In genomic region chr6:157823001-157823522, GRCh38 we compare ENCODE assay signal across 8 cellular contexts. TPM values are rescaled to one million over a fixed set of nuclear protein-coding genes. Genes with fewer than 3 reads are reported as not detected.
A peak's percentile ranks its signal among the peaks of the same experiment; 100 is the strongest.
DNase-seq lines count a peak whose midpoint lies in the region; ATAC-seq and TF ChIP-seq lines count a peak whose summit lies in the region.

Gene SNX9, plus strand, starts transcription at chr6:157823246. Its CDS starts 189 bp downstream, at chr6:157823435.

- H2AFZ ChIP-seq in neuronal stem cell (ENCODE audit: low read length) = peak within 1 kb of the TSS; percentile 94

- TF ChIP-seq POLR2A in gastroesophageal sphincter (IDR thresholded peaks at IDR 0.05) (peak; percentile 84 to 92), thyroid gland (IDR thresholded peaks at IDR 0.05) (peak in 1 of 2 donors; percentile 86)

- H4K91ac ChIP-seq in neuronal stem cell (ENCODE audit: low read depth, low read length, poor library complexity) = no peak within 1 kb of the TSS

- H2BK5ac ChIP-seq in neuronal stem cell (ENCODE audit: low read length) = no peak within 1 kb of the TSS

- peak within 1 kb of the TSS; percentile 97 for H3K9ac ChIP-seq in neuronal stem cell (ENCODE audit: low read depth, low read length, poor library complexity)

- no peak for TF ChIP-seq CTCF in Caco-2 (IDR thresholded peaks at IDR 0.05; ENCODE audit: insufficient read depth in 1 of 2, low read depth in 1 of 2, low read length in 1 of 2, severe bottlenecking in 1 of 2, unreplicated experiment in 1 of 2)
- no peak for TF ChIP-seq CTCF in HL-60 (IDR thresholded peaks at IDR 0.05; ENCODE audit: insufficient read depth, low read length)
- TF ChIP-seq CTCF in gastroesophageal sphincter (IDR thresholded peaks at IDR 0.05) = peak in 2 of 4 experiments; percentile 60 to 69
- TF ChIP-seq CTCF in thyroid gland (IDR thresholded peaks at IDR 0.05) = peak in 3 of 6 experiments; percentile 8 to 36 (median 13)

- peak within 1 kb of the TSS; percentile 93 for H3K27ac Mint-ChIP-seq in Caco-2 (ENCODE audit: unreplicated experiment)
- H3K27ac Mint-ChIP-seq in activated naive CD4-positive, alpha-beta T cell treated with anti-CD3 and anti-CD28 coated beads for 36 hours = peak within 1 kb of the TSS; percentile 96

- H3K36me3 Mint-ChIP-seq in Caco-2 (ENCODE audit: insufficient read depth, unreplicated experiment) = peaks cover 8% of the 10 kb centered on the region
- peaks cover 20% of the 10 kb centered on the region for H3K36me3 Mint-ChIP-seq in activated naive CD4-positive, alpha-beta T cell treated with anti-CD3 and anti-CD28 coated beads for 36 hours (ENCODE audit: low read depth)

- peak; percentile 42 for ATAC-seq in GM19468 (IDR thresholded peaks at IDR 0.05; ENCODE audit: extremely low read depth, unreplicated experiment)
- peak; percentile 95 for ATAC-seq in gastroesophageal sphincter

- CTCF ChIA-PET in Caco-2 (lab: Charles Lee) = no interaction called here
- CTCF ChIA-PET in activated naive CD4-positive, alpha-beta T cell treated with anti-CD3 and anti-CD28 coated beads for 36 hours (lab: Charles Lee) = no interaction called here

- no peaks in the 10 kb centered on the region for H3K9me3 Mint-ChIP-seq in Caco-2 (ENCODE audit: unreplicated experiment)
- H3K9me3 Mint-ChIP-seq in activated naive CD4-positive, alpha-beta T cell treated with anti-CD3 and anti-CD28 coated beads for 36 hours = no peaks in the 10 kb centered on the region

- H3K27ac ChIP-seq in HL-60 (replicated peaks) (peak within 1 kb of the TSS; percentile 62; the same call in 1 of the 2 replicates), SJCRH30 (peak within 1 kb of the TSS; percentile 18), gastroesophageal sphincter (peak within 1 kb of the TSS; percentile 86 to 99 (median 96)), neuronal stem cell (replicated peaks; ENCODE audit: low read length) (peak within 1 kb of the TSS; percentile 65), thyroid gland (peak within 1 kb of the TSS; percentile 95 to 98 (median 97))

- no peaks in the 10 kb centered on the region; the same call in 1 of the 2 replicates for H3K9me3 ChIP-seq in Caco-2
- H3K9me3 ChIP-seq in SJCRH30 (replicated peaks) = no peaks in the 10 kb centered on the region
- no peaks in the 10 kb centered on the region for H3K9me3 ChIP-seq in gastroesophageal sphincter
- H3K9me3 ChIP-seq in neuronal stem cell (replicated peaks in 1 of 2; ENCODE audit: control insufficient read depth in 2 of 2, insufficient read depth in 1 of 2, low read depth in 1 of 2, low read length in 2 of 2) = no peaks in the 10 kb centered on the region
- H3K9me3 ChIP-seq in thyroid gland = no peaks in the 10 kb centered on the region

- no peak for TF ChIP-seq EP300 in gastroesophageal sphincter (IDR thresholded peaks at IDR 0.05)

- peaks cover 9% of the 10 kb centered on the region for H3K4me1 Mint-ChIP-seq in Caco-2 (ENCODE audit: low read depth, unreplicated experiment)
- peaks cover 44% of the 10 kb centered on the region for H3K4me1 Mint-ChIP-seq in activated naive CD4-positive, alpha-beta T cell treated with anti-CD3 and anti-CD28 coated beads for 36 hours (ENCODE audit: low read depth)

- peak within 1 kb of the TSS; percentile 0 for H4K8ac ChIP-seq in neuronal stem cell (ENCODE audit: low read depth, low read length)

- H3K14ac ChIP-seq in neuronal stem cell (ENCODE audit: low read length) = peak within 1 kb of the TSS; percentile 78

- no peak within 1 kb of the TSS for H2BK12ac ChIP-seq in neuronal stem cell (ENCODE audit: low read length)

- intact Hi-C loops in Caco-2 (cut with micrococcal nuclease; ENCODE audit: unreplicated experiment) (no loop called here), thyroid gland (cut with DNase I) (no loop called here)
- intact Hi-C loops in activated naive CD4-positive, alpha-beta T cell treated with anti-CD3 and anti-CD28 coated beads for 36 hours (cut with micrococcal nuclease) = no loop called here

- DNase-seq in Caco-2 (peak; percentile 68 to 82), HL-60 (ENCODE audit: low read depth in 1 of 2, low spot score in 1 of 2) (peak; percentile 47 to 72), SJCRH30 (peak; percentile 77 to 79), neuronal stem cell (ENCODE audit: low spot score) (peak; percentile 68), thyroid gland (peak; percentile 77 to 80)
- DNase-seq in activated naive CD4-positive, alpha-beta T cell treated with anti-CD3 and anti-CD28 coated beads for 36 hours = peak; percentile 72

- no peak within 1 kb of the TSS for H3K4ac ChIP-seq in neuronal stem cell (ENCODE audit: low read length)

- H2BK15ac ChIP-seq in neuronal stem cell (ENCODE audit: low read length) = peak within 1 kb of the TSS; percentile 79

- H3K4me1 ChIP-seq in Caco-2 (peaks cover 22% of the 10 kb centered on the region), SJCRH30 (no peaks in the 10 kb centered on the region; the same call in 1 of the 2 replicates), gastroesophageal sphincter (peaks cover 0 to 35% (median 11%) of the 10 kb centered on the region in 3 donors), neuronal stem cell (ENCODE audit: control insufficient read depth in 2 of 2, insufficient read depth in 1 of 2, low read depth in 1 of 2, low read length in 2 of 2) (peaks cover 0 to 1% of the 10 kb centered on the region in 2 donors), thyroid gland (peaks cover 11 to 12% of the 10 kb centered on the region in 2 donors)

- H3K36me3 ChIP-seq in Caco-2 (ENCODE audit: control insufficient read depth, insufficient read depth, low read length) = no peaks in the 10 kb centered on the region
- no peaks in the 10 kb centered on the region for H3K36me3 ChIP-seq in SJCRH30
- no peaks in the 10 kb centered on the region for H3K36me3 ChIP-seq in gastroesophageal sphincter
- no peaks in the 10 kb centered on the region for H3K36me3 ChIP-seq in neuronal stem cell (replicated peaks in 1 of 2; ENCODE audit: control insufficient read depth in 2 of 2, insufficient read depth in 2 of 2, low read length in 2 of 2)
- no peaks in the 10 kb centered on the region for H3K36me3 ChIP-seq in thyroid gland

- H2AK5ac ChIP-seq in neuronal stem cell (ENCODE audit: low read depth, low read length) = peak within 1 kb of the TSS; percentile 65

- H3K27me3 ChIP-seq in Caco-2 (replicated peaks; ENCODE audit: control insufficient read depth, insufficient read depth, low read length) (no peaks in the 10 kb centered on the region), HL-60 (ENCODE audit: insufficient read depth, poor library complexity, severe bottlenecking) (peaks cover 2% of the 10 kb centered on the region), SJCRH30 (no peaks in the 10 kb centered on the region), gastroesophageal sphincter (no peaks in the 10 kb centered on the region), neuronal stem cell (ENCODE audit: control insufficient read depth in 3 of 3, insufficient read depth in 3 of 3, low read depth in 1 of 3, low read length in 3 of 3) (peaks cover 0 to 11% (median 2%) of the 10 kb centered on the region in 3 experiments), thyroid gland (no peaks in the 10 kb centered on the region)

- H3K18ac ChIP-seq in neuronal stem cell (ENCODE audit: low read length) = peak within 1 kb of the TSS; percentile 99

- peak within 1 kb of the TSS; percentile 92 for H3K4me3 ChIP-seq in Caco-2 (ENCODE audit: low read depth, low read length)
- H3K4me3 ChIP-seq in HL-60 (replicated peaks; ENCODE audit: insufficient read depth, low read length) = peak within 1 kb of the TSS; percentile 85
- peak within 1 kb of the TSS; percentile 91 for H3K4me3 ChIP-seq in SJCRH30
- peak within 1 kb of the TSS; percentile 65 to 85 for H3K4me3 ChIP-seq in gastroesophageal sphincter
- H3K4me3 ChIP-seq in neuronal stem cell (ENCODE audit: low read length in 2 of 2) = peak within 1 kb of the TSS; percentile 57 to 87
- peak within 1 kb of the TSS; percentile 95 to 100 (median 99) for H3K4me3 ChIP-seq in thyroid gland (replicated peaks in 1 of 3)

- peak within 1 kb of the TSS; percentile 94 for H3K23ac ChIP-seq in neuronal stem cell (ENCODE audit: low read depth, low read length, poor library complexity)

- WGBS in gastroesophageal sphincter (ENCODE audit: low coverage in 1 of 2), 2 donors = no CpG with 5 or more reads among the region's 91 CpGs
- whole genome bisulfite sequencing in neuronal stem cell (ENCODE audit: extremely low coverage in 2 of 2, insufficient read length in 2 of 2, insufficient replicate concordance in 1 of 2), 2 donors = no CpG with 5 or more reads among the region's 91 CpGs
- WGBS in thyroid gland, 2 donors = 0% methylated on average over 7 of the region's 91 CpGs; no CpG with 5 or more reads in 1 of the 2 donors

- H3K27me3 Mint-ChIP-seq in Caco-2 (ENCODE audit: insufficient read depth, unreplicated experiment) = no peaks in the 10 kb centered on the region
- peaks cover 4% of the 10 kb centered on the region for H3K27me3 Mint-ChIP-seq in activated naive CD4-positive, alpha-beta T cell treated with anti-CD3 and anti-CD28 coated beads for 36 hours (ENCODE audit: low read depth)

- peak within 1 kb of the TSS; percentile 93 for H3K4me3 Mint-ChIP-seq in Caco-2 (ENCODE audit: unreplicated experiment)
- peak within 1 kb of the TSS; percentile 80 for H3K4me3 Mint-ChIP-seq in activated naive CD4-positive, alpha-beta T cell treated with anti-CD3 and anti-CD28 coated beads for 36 hours

- peak within 1 kb of the TSS; percentile 54 for H3K4me2 ChIP-seq in neuronal stem cell (ENCODE audit: insufficient read depth, low read length, poor library complexity, severe bottlenecking)

- POLR2A ChIA-PET in Caco-2 (lab: Charles Lee) = no interaction called here

- H2BK120ac ChIP-seq in neuronal stem cell (ENCODE audit: low read depth, low read length) = peak within 1 kb of the TSS; percentile 13

- no peaks in the 10 kb centered on the region for H3K79me1 ChIP-seq in neuronal stem cell (ENCODE audit: low read depth, low read length)

- BruUV-seq in Caco-2 (replicated peaks; lab: Mats Ljungman, UMichigan) = no TSS peak

RNA-seq across cellular contexts. Expression of gene SNX9, which starts in this region (rescaled TPM):
- total RNA-seq in Caco-2 (2022) (27.4 and 29.5 TPM in 2 replicates), gastroesophageal sphincter (100 to 1,000 TPM in 1 of 4 donors, 10 to 100 TPM in 3; 68.3 to 101 (median 85.0) TPM), thyroid gland (10 to 100 TPM; 44.6 to 73.1 (median 47.2) TPM)
- 28.0 and 29.2 TPM in 2 replicates for total RNA-seq in SJCRH30 (2014; rRNA removed; shearing (Covaris generic))
- total RNA-seq in activated naive CD4-positive, alpha-beta T cell treated with anti-CD3 and anti-CD28 coated beads for 36 hours = 10 to 100 TPM; 34.3 to 34.6 TPM
- polyA plus RNA-seq in neuronal stem cell (2013, experiment 1 of 2) = 21.0 TPM
- polyA plus RNA-seq in neuronal stem cell (2013, experiment 2 of 2) = 21.3 TPM

Comparison
In these comparisons a context has a peak if more than half of its experiments do, and no peak if none do; other contexts are left out.
1. Peak in every context shown above with its lines: DNase-seq, ATAC-seq, H3K4me3 ChIP-seq and H3K27ac ChIP-seq.
2. H3K27ac ChIP-seq: peak in every context shown above with its lines; median percentile 97 in thyroid gland; 96 in gastroesophageal sphincter; 65 in neuronal stem cell; 62 in HL-60; 18 in SJCRH30.